18 cellular contexts compared by ENCODE assay signal in genomic region chr11:2549080-2549479, GRCh38.
DNase-seq lines count a peak whose midpoint lies in the region; ATAC-seq and TF ChIP-seq lines count a peak whose summit lies in the region.
"Had no signal": no experiment of that assay in that cellular context is flagged by ENCODE, and none has a peak within 500 bp of the region (broad histone marks: within the 10 kb centered on the region; RNA-seq: fewer than 3 reads in every experiment).

No MANE protein-coding gene starts in this region.

- 96% methylated on average over 7 of the region's 7 CpGs for WGBS in right cardiac atrium

- TF ChIP-seq CTCF in CD14-positive monocyte (IDR thresholded peaks at IDR 0.05): no peak
- TF ChIP-seq CTCF in type B pancreatic cell (conservative IDR thresholded peaks at IDR 0.05): no peak

- H3K27ac Mint-ChIP-seq in CD14-positive monocyte (no peak overlapping the region), type B pancreatic cell (no peak overlapping the region)
- H3K27ac Mint-ChIP-seq: H9 had no signal

- no peak overlapping the region for H3K4me3 ChIP-seq in right cardiac atrium (ENCODE audit: low read length)

- H3K36me3 Mint-ChIP-seq in CD14-positive monocyte: peaks cover 8 to 15% of the 10 kb centered on the region in 2 donors
- no peaks in the 10 kb centered on the region for H3K36me3 Mint-ChIP-seq in type B pancreatic cell

- DNase-seq in activated effector memory CD4-positive, alpha-beta T cell treated with anti-CD3 and anti-CD28 coated beads, Interleukin-2, amount 50 U/mL, for 16 hours: peak; percentile 53
- DNase-seq in activated effector memory CD4-positive, alpha-beta T cell treated with Interleukin-2 at 50 U/mL for 16 hours: no peak
- DNase-seq in CD14-positive monocyte (ENCODE audit: low spot score) (peak; percentile 24), right cardiac atrium (peak; percentile 6 to 35 (median 19)), sciatic nerve (ENCODE audit: low spot score) (peak; percentile 36), type B pancreatic cell (ENCODE audit: extremely low spot score, unreplicated experiment) (no peak), retina (no peak), AG08395 (ENCODE audit: low spot score) (no peak)
- DNase-seq: C1 segment of cervical spinal cord; DND-41; H9; NCI-H1436; NCI-H2029; NCI-H2171; NCI-H446; NCI-H69; NK-92 treated with Interleukin-12 subunit alpha and Interleukin-12 subunit beta, amount 100 ng/mL, for 24 hours had no signal

- H3K4me3 Mint-ChIP-seq in CD14-positive monocyte (no peak overlapping the region), type B pancreatic cell (no peak overlapping the region)
- H3K4me3 Mint-ChIP-seq: H9 had no signal

- H3K9me3 ChIP-seq in right cardiac atrium (ENCODE audit: control insufficient read depth, low read length): no peaks in the 10 kb centered on the region

- H3K4me1 ChIP-seq in right cardiac atrium (ENCODE audit: control insufficient read depth, insufficient read depth, low read length): no peaks in the 10 kb centered on the region

- H3K27me3 Mint-ChIP-seq in CD14-positive monocyte (ENCODE audit: low read depth in 3 of 3) (peaks cover 0 to 7% (median 4%) of the 10 kb centered on the region in 3 donors), type B pancreatic cell (peaks cover 12% of the 10 kb centered on the region)

- H3K27ac ChIP-seq in right cardiac atrium (ENCODE audit: low read length): no peak overlapping the region
- H3K27ac ChIP-seq: KMS-11 had no signal

- intact Hi-C loops in CD14-positive monocyte (cut with micrococcal nuclease): no loop called here
- intact Hi-C loops in right cardiac atrium (cut with DNase I): loop anchor here in 1 of 4 donors (10.0 kb wide), 1 partner anchor 226 kb away; no protein-coding TSS in a partner anchor
- intact Hi-C loops in sciatic nerve (cut with DNase I): no loop called here

- peaks cover 0 to 8% (median 3%) of the 10 kb centered on the region in 7 donors for H3K9me3 Mint-ChIP-seq in CD14-positive monocyte
- peaks cover 6% of the 10 kb centered on the region for H3K9me3 Mint-ChIP-seq in type B pancreatic cell
- H3K9me3 Mint-ChIP-seq: H9 had no signal

- no peaks in the 10 kb centered on the region for H3K27me3 ChIP-seq in right cardiac atrium (ENCODE audit: control insufficient read depth, insufficient read depth)

- ATAC-seq in right cardiac atrium (peak in 1 of 2 donors; percentile 17), sciatic nerve (no peak)

- peaks cover 14% of the 10 kb centered on the region for H3K4me1 Mint-ChIP-seq in CD14-positive monocyte
- peaks cover 2% of the 10 kb centered on the region for H3K4me1 Mint-ChIP-seq in type B pancreatic cell (ENCODE audit: unreplicated experiment)

Comparison
In these comparisons a context has a peak if more than half of its experiments do, and no peak if none do; other contexts are left out.
1. DNase-seq: peak in activated effector memory CD4-positive, alpha-beta T cell treated with anti-CD3 and anti-CD28 coated beads, Interleukin-2, amount 50 U/mL, for 16 hours (single experiment), CD14-positive monocyte (single experiment), right cardiac atrium (3 of 3) and sciatic nerve (single experiment); none in activated effector memory CD4-positive, alpha-beta T cell treated with Interleukin-2 at 50 U/mL for 16 hours (single experiment), type B pancreatic cell (single experiment), retina (single experiment) and AG08395 (single experiment).